In the genomic region with DNA sequence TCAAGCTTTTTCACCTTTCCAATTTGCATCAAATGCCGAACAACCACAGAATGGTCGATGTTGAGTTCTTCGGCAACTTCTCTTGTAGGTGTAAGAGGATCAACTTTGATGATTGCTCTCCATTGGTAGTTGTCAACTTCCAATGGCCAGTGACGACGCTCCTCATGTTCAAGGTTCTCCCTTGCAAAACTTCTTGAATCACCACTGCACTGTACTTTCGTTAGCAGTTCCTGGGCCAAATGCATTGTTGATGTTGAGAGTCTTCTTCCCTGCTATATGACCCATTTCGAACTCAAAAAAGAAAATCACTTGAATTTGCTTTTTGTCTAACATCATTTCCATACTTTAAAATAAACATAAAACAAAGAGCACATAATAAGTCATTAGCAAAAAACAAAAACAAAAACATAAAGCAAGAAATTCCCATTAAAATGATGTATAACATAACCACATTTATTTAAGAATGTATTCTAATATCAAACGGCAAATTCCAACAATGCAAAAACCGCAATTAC, we compare ENCODE assay signal across 7 cellular contexts.
"Had no signal": no experiment of that assay in that cellular context is flagged by ENCODE, and none has a peak within 500 bp of the region (broad histone marks: within the 10 kb centered on the region; RNA-seq: fewer than 3 reads in every experiment).

No MANE protein-coding gene starts in this region.

- H3K4me3 ChIP-seq: GM12878 had no signal

- ATAC-seq: GM12878 had no signal

- FAIRE-seq: GM12878, GM12891, GM12892, GM18507, GM19239 had no signal

- DNase-seq: GDM1, GF-D8 had no signal
